In the genomic region with DNA sequence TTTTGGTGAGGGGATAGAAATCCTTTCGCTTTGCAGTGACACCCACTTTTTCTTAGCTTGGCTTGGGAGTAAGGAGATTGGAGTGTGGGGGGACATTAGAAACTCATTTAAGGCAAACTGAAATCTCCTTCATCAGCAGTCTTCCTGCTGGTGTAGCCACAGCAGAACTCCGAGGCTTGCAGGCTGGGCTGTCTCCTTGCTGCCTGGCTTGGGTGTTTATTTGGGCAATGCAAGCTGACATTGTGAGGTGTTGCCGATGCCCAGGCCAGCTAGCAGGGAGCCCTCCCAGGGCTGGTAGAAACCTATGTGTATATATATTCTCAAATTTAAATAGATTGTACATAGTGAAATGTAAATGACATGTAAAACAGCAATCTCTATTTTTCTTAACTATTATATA, we compare ENCODE assay signal across 28 cellular contexts. TPM values are rescaled to one million over a fixed set of nuclear protein-coding genes. Genes with fewer than 3 reads are reported as not detected.
"Had no signal": no experiment of that assay in that cellular context is flagged by ENCODE, and none has a peak within 500 bp of the region (broad histone marks: within the 10 kb centered on the region; RNA-seq: fewer than 3 reads in every experiment).

No MANE protein-coding gene starts in this region.

- H3K27ac ChIP-seq: adrenal gland, body of pancreas, epithelial cell of prostate, esophagus squamous epithelium, heart left ventricle had no signal

- H3K9me3 Mint-ChIP-seq: activated CD4-positive, alpha-beta memory T cell treated with anti-CD3 and anti-CD28 coated beads, Interleukin-2, amount 10 ng/mL, durations not matched to agents 7 days and 5 days; activated CD4-positive, alpha-beta T cell treated with anti-CD3 and anti-CD28 coated beads, Interleukin-2, amount 10 ng/mL, durations not matched to agents 7 days and 5 days; activated naive CD4-positive, alpha-beta T cell treated with anti-CD3 and anti-CD28 coated beads for 36 hours; activated naive CD4-positive, alpha-beta T cell treated with anti-CD3 and anti-CD28 coated beads, Interleukin-2, amount 50 U/mL, for 24 hours; activated naive CD8-positive, alpha-beta T cell treated with anti-CD3 and anti-CD28 coated beads for 36 hours; activated naive CD8-positive, alpha-beta T cell treated with anti-CD3 and anti-CD28 coated beads, Interleukin-2, amount 50 U/mL, for 24 hours; activated T-cell treated with anti-CD3 and anti-CD28 coated beads, Interleukin-2, amount 50 U/mL, for 4 hours; activated T-helper 17 cell treated with anti-CD3 and anti-CD28 coated beads, Interleukin-2, amount 50 U/mL, for 72 hours had no signal

- DNase-seq: activated CD4-positive, alpha-beta memory T cell treated with anti-CD3 and anti-CD28 coated beads, Interleukin-2, amount 10 ng/mL, durations not matched to agents 7 days and 5 days; activated CD4-positive, alpha-beta T cell treated with anti-CD3 and anti-CD28 coated beads for 1 hour; activated CD4-positive, alpha-beta T cell treated with anti-CD3 and anti-CD28 coated beads for 4 hours; activated CD4-positive, alpha-beta T cell treated with anti-CD3 and anti-CD28 coated beads, Interleukin-2, amount 10 ng/mL, durations not matched to agents 7 days and 5 days; activated CD4-positive, alpha-beta T cell treated with anti-CD3 and anti-CD28 coated beads, Interleukin-2, amount 50 U/mL, for 4 hours; activated CD8-positive, alpha-beta memory T cell treated with anti-CD3 and anti-CD28 coated beads, Interleukin-2, amount 50 U/mL, for 48 hours; activated effector memory CD4-positive, alpha-beta T cell treated with anti-CD3 and anti-CD28 coated beads, Interleukin-2, amount 50 U/mL, for 16 hours; activated naive CD4-positive, alpha-beta T cell treated with anti-CD3 and anti-CD28 coated beads for 36 hours; activated naive CD8-positive, alpha-beta T cell treated with anti-CD3 and anti-CD28 coated beads for 36 hours; activated naive CD8-positive, alpha-beta T cell treated with anti-CD3 and anti-CD28 coated beads, Interleukin-2, amount 50 U/mL, for 24 hours; activated T-cell treated with anti-CD3 and anti-CD28 coated beads for 4 hours; activated T-cell treated with anti-CD3 and anti-CD28 coated beads, Interleukin-2, amount 50 U/mL, for 4 hours; adrenal gland; amygdala; aorta; body of pancreas; caudate nucleus; effector CD8-positive, alpha-beta T cell; esophagus squamous epithelium; foreskin melanocyte; glutamatergic neuron; heart left ventricle; T-helper 2 cell had no signal

- H3K36me3 ChIP-seq: adrenal gland had no signal

- H3K27me3 Mint-ChIP-seq: activated naive CD4-positive, alpha-beta T cell treated with anti-CD3 and anti-CD28 coated beads, Interleukin-2, amount 50 U/mL, for 24 hours had no signal

- H3K4me3 Mint-ChIP-seq: activated CD4-positive, alpha-beta memory T cell treated with anti-CD3 and anti-CD28 coated beads, Interleukin-2, amount 10 ng/mL, durations not matched to agents 7 days and 5 days; activated CD4-positive, alpha-beta T cell treated with anti-CD3 and anti-CD28 coated beads, Interleukin-2, amount 10 ng/mL, durations not matched to agents 7 days and 5 days; activated naive CD4-positive, alpha-beta T cell treated with anti-CD3 and anti-CD28 coated beads for 36 hours; activated naive CD4-positive, alpha-beta T cell treated with anti-CD3 and anti-CD28 coated beads, Interleukin-2, amount 50 U/mL, for 24 hours; activated naive CD8-positive, alpha-beta T cell treated with anti-CD3 and anti-CD28 coated beads for 36 hours; activated naive CD8-positive, alpha-beta T cell treated with anti-CD3 and anti-CD28 coated beads, Interleukin-2, amount 50 U/mL, for 24 hours; activated T-cell treated with anti-CD3 and anti-CD28 coated beads, Interleukin-2, amount 50 U/mL, for 4 hours; activated T-helper 17 cell treated with anti-CD3 and anti-CD28 coated beads, Interleukin-2, amount 50 U/mL, for 72 hours had no signal

- H3K4me3 ChIP-seq: adrenal gland, body of pancreas, esophagus squamous epithelium, heart left ventricle had no signal

- H3K9me3 ChIP-seq: adrenal gland, body of pancreas, esophagus squamous epithelium, heart left ventricle had no signal

- H3K4me1 Mint-ChIP-seq: activated naive CD4-positive, alpha-beta T cell treated with anti-CD3 and anti-CD28 coated beads, Interleukin-2, amount 50 U/mL, for 24 hours; activated T-helper 17 cell treated with anti-CD3 and anti-CD28 coated beads, Interleukin-2, amount 50 U/mL, for 72 hours had no signal

- ATAC-seq: activated naive CD8-positive, alpha-beta T cell treated with anti-CD3 and anti-CD28 coated beads, Interleukin-2, amount 50 U/mL, for 24 hours; activated T-cell treated with anti-CD3 and anti-CD28 coated beads, Interleukin-2, amount 50 U/mL, for 4 hours; activated T-helper 17 cell treated with anti-CD3 and anti-CD28 coated beads, Interleukin-2, amount 50 U/mL, for 72 hours; body of pancreas; heart left ventricle had no signal

- H3K27ac Mint-ChIP-seq: activated CD4-positive, alpha-beta memory T cell treated with anti-CD3 and anti-CD28 coated beads, Interleukin-2, amount 10 ng/mL, durations not matched to agents 7 days and 5 days; activated CD4-positive, alpha-beta T cell treated with anti-CD3 and anti-CD28 coated beads, Interleukin-2, amount 10 ng/mL, durations not matched to agents 7 days and 5 days; activated naive CD4-positive, alpha-beta T cell treated with anti-CD3 and anti-CD28 coated beads for 36 hours; activated naive CD4-positive, alpha-beta T cell treated with anti-CD3 and anti-CD28 coated beads, Interleukin-2, amount 50 U/mL, for 24 hours; activated naive CD8-positive, alpha-beta T cell treated with anti-CD3 and anti-CD28 coated beads for 36 hours; activated naive CD8-positive, alpha-beta T cell treated with anti-CD3 and anti-CD28 coated beads, Interleukin-2, amount 50 U/mL, for 24 hours; activated T-helper 17 cell treated with anti-CD3 and anti-CD28 coated beads, Interleukin-2, amount 50 U/mL, for 72 hours had no signal

- H3K27me3 ChIP-seq: adrenal gland, body of pancreas had no signal

RNA-seq across cellular contexts. Expression of gene GDF7, which starts 11.8 kb away (rescaled TPM):
- total RNA-seq: activated CD4-positive, alpha-beta memory T cell treated with anti-CD3 and anti-CD28 coated beads, Interleukin-2, amount 10 ng/mL, durations not matched to agents 7 days and 5 days; activated CD4-positive, alpha-beta T cell treated with anti-CD3 and anti-CD28 coated beads, Interleukin-2, amount 10 ng/mL, durations not matched to agents 7 days and 5 days; activated naive CD4-positive, alpha-beta T cell treated with anti-CD3 and anti-CD28 coated beads for 36 hours; activated naive CD8-positive, alpha-beta T cell treated with anti-CD3 and anti-CD28 coated beads for 36 hours; T-helper 1 cell treated with Interleukin-12 subunit alpha and Interleukin-12 subunit beta and Interleukin-4 antibody, amounts not matched to agents 30 ng/mL and 1 ng/mL, for 36 hours had no signal
- polyA plus RNA-seq: fibroblast of lung had no signal
